ENCODE assay signal across 8 cellular contexts in genomic region chr20:36575066-36575743, GRCh38. TPM values are rescaled to one million over a fixed set of nuclear protein-coding genes. Genes with fewer than 3 reads are reported as not detected.
DNase-seq lines count a peak whose midpoint lies in the region; ATAC-seq and TF ChIP-seq lines count a peak whose summit lies in the region.

No MANE protein-coding gene starts in this region.

- TF ChIP-seq POLR2A in gastroesophageal sphincter (IDR thresholded peaks at IDR 0.05) = no peak

- peak overlapping the region; percentile 68 for H2AFZ ChIP-seq in osteoblast (ENCODE audit: low read length)

- peak; percentile 1 for ATAC-seq in gastroesophageal sphincter
- no peak for ATAC-seq in GM21737 (IDR thresholded peaks at IDR 0.05; ENCODE audit: unreplicated experiment)
- ATAC-seq in HG03025 (IDR thresholded peaks at IDR 0.05; ENCODE audit: low FRiP score, unreplicated experiment) = no peak

- peak overlapping the region; percentile 81 for H3K27ac Mint-ChIP-seq in activated CD4-positive, alpha-beta memory T cell treated with anti-CD3 and anti-CD28 coated beads, Interleukin-2, amount 10 ng/mL, durations not matched to agents 7 days and 5 days

- H3K36me3 ChIP-seq in gastroesophageal sphincter (peaks cover 0 to 18% of the 10 kb centered on the region in 2 donors), osteoblast (ENCODE audit: insufficient read depth, low read length) (peaks cover 6% of the 10 kb centered on the region)

- peaks cover 38% of the 10 kb centered on the region for H3K4me1 Mint-ChIP-seq in activated CD4-positive, alpha-beta memory T cell treated with anti-CD3 and anti-CD28 coated beads, Interleukin-2, amount 10 ng/mL, durations not matched to agents 7 days and 5 days

- peak; percentile 53 for DNase-seq in A172 (ENCODE audit: low spot score)
- DNase-seq in GM10266 (ENCODE audit: extremely low spot score) = peak; percentile 53
- DNase-seq in NCI-H2029 (lab: John Stamatoyannopoulos, UW) = peak; percentile 89
- peak; percentile 24 for DNase-seq in activated CD4-positive, alpha-beta memory T cell treated with anti-CD3 and anti-CD28 coated beads, Interleukin-2, amount 10 ng/mL, durations not matched to agents 7 days and 5 days
- peak; percentile 97 for DNase-seq in osteoblast (ENCODE audit: insufficient read length, low spot score, missing footprints)

- no peaks in the 10 kb centered on the region for H3K27me3 ChIP-seq in gastroesophageal sphincter
- H3K27me3 ChIP-seq in osteoblast (ENCODE audit: insufficient read depth, low read length) = no peaks in the 10 kb centered on the region

- no peak for TF ChIP-seq EP300 in gastroesophageal sphincter (IDR thresholded peaks at IDR 0.05)

- CTCF ChIA-PET in activated CD4-positive, alpha-beta memory T cell treated with anti-CD3 and anti-CD28 coated beads, Interleukin-2, amount 10 ng/mL, durations not matched to agents 7 days and 5 days (lab: Charles Lee) = interaction anchor here (0.7 to 3.7 kb wide), 8 partner anchors 14 to 180 kb away, joined by 3 to 18 read pairs (median 8); partner anchors contain the start of gene RAB5IF

- no peaks in the 10 kb centered on the region for H3K27me3 Mint-ChIP-seq in activated CD4-positive, alpha-beta memory T cell treated with anti-CD3 and anti-CD28 coated beads, Interleukin-2, amount 10 ng/mL, durations not matched to agents 7 days and 5 days

- peak overlapping the region; percentile 92 for H3K4me3 Mint-ChIP-seq in activated CD4-positive, alpha-beta memory T cell treated with anti-CD3 and anti-CD28 coated beads, Interleukin-2, amount 10 ng/mL, durations not matched to agents 7 days and 5 days

- TF ChIP-seq CTCF in GM10266 (IDR thresholded peaks at IDR 0.05; ENCODE audit: control insufficient read depth, insufficient read depth, low read depth, missing control alignments) (no peak), gastroesophageal sphincter (IDR thresholded peaks at IDR 0.05) (no peak), osteoblast (IDR thresholded peaks at IDR 0.05; ENCODE audit: extremely low read depth, low read depth, low read length) (no peak)

- POLR2A ChIA-PET in activated CD4-positive, alpha-beta memory T cell treated with anti-CD3 and anti-CD28 coated beads, Interleukin-2, amount 10 ng/mL, durations not matched to agents 7 days and 5 days (lab: Charles Lee) = interaction anchor here (0.8 to 9.1 kb wide), 15 partner anchors 10 to 622 kb away, joined by 3 to 113 read pairs (median 5); partner anchors contain the start of genes DSN1, RAB5IF, SCAND1 and SLA2

- peak overlapping the region in 1 of 2 donors; percentile 93 for H3K4me3 ChIP-seq in gastroesophageal sphincter
- H3K4me3 ChIP-seq in osteoblast (ENCODE audit: insufficient read depth, low read length) = peak overlapping the region; percentile 82

- H3K27ac ChIP-seq in gastroesophageal sphincter (peak overlapping the region in 3 of 4 donors; percentile 87 to 96 (median 94)), osteoblast (ENCODE audit: low read depth, low read length) (peak overlapping the region; percentile 34)

- H3K4me1 ChIP-seq in gastroesophageal sphincter (peaks cover 0 to 47% (median 15%) of the 10 kb centered on the region in 3 donors), osteoblast (ENCODE audit: insufficient read depth, low read length) (peaks cover 21% of the 10 kb centered on the region)

- peaks cover 28% of the 10 kb centered on the region for H4K20me1 ChIP-seq in osteoblast (ENCODE audit: insufficient read depth, low read length)

- peaks cover 36% of the 10 kb centered on the region for H3K36me3 Mint-ChIP-seq in activated CD4-positive, alpha-beta memory T cell treated with anti-CD3 and anti-CD28 coated beads, Interleukin-2, amount 10 ng/mL, durations not matched to agents 7 days and 5 days (ENCODE audit: low read depth)

- WGBS in gastroesophageal sphincter (ENCODE audit: low coverage in 1 of 2), 2 donors = 5% methylated on average over 9 of the region's 20 CpGs; no CpG with 5 or more reads in 1 of the 2 donors

- H3K9me3 Mint-ChIP-seq in activated CD4-positive, alpha-beta memory T cell treated with anti-CD3 and anti-CD28 coated beads, Interleukin-2, amount 10 ng/mL, durations not matched to agents 7 days and 5 days = no peaks in the 10 kb centered on the region

- H3K79me2 ChIP-seq in osteoblast (ENCODE audit: insufficient read depth, low read length) = peaks cover 13% of the 10 kb centered on the region

- peak overlapping the region; percentile 86 for H3K4me2 ChIP-seq in osteoblast (ENCODE audit: insufficient read depth, low read length)

- no peaks in the 10 kb centered on the region for H3K9me3 ChIP-seq in gastroesophageal sphincter
- H3K9me3 ChIP-seq in osteoblast (ENCODE audit: low read depth, low read length) = no peaks in the 10 kb centered on the region

RNA-seq across cellular contexts. Expression of gene TGIF2, which starts 1.8 kb away (rescaled TPM):
- total RNA-seq in A172 (2014; rRNA removed; shearing (Covaris generic)) = 23.7 and 32.6 TPM in 2 replicates
- total RNA-seq in activated CD4-positive, alpha-beta memory T cell treated with anti-CD3 and anti-CD28 coated beads, Interleukin-2, amount 10 ng/mL, durations not matched to agents 7 days and 5 days = 10 to 100 TPM; 28.0 to 33.5 TPM
- 10 to 100 TPM in 2 of 4 donors, 1 to 10 TPM in 2; 7.2 to 14.0 (median 9.4) TPM for total RNA-seq in gastroesophageal sphincter
- 9.7 and 10.9 TPM in 2 replicates for total RNA-seq in osteoblast

RNA-seq across cellular contexts. Expression of gene RAB5IF, which starts 30.4 kb away (rescaled TPM):
- total RNA-seq in A172 (2014; rRNA removed; shearing (Covaris generic)) = 338 and 339 TPM in 2 replicates
- 10 to 100 TPM; 92.8 to 94.1 TPM for total RNA-seq in activated CD4-positive, alpha-beta memory T cell treated with anti-CD3 and anti-CD28 coated beads, Interleukin-2, amount 10 ng/mL, durations not matched to agents 7 days and 5 days
- 100 to 1,000 TPM in 1 of 4 donors, 10 to 100 TPM in 3; 66.3 to 100 (median 78.9) TPM for total RNA-seq in gastroesophageal sphincter
- total RNA-seq in osteoblast = 54.2 and 59.7 TPM in 2 replicates

RNA-seq across cellular contexts. Expression of gene MYL9, which starts 33.9 kb away (rescaled TPM):
- total RNA-seq in A172 (2014; rRNA removed; shearing (Covaris generic)) = 9.4 and 9.8 TPM in 2 replicates
- total RNA-seq in activated CD4-positive, alpha-beta memory T cell treated with anti-CD3 and anti-CD28 coated beads, Interleukin-2, amount 10 ng/mL, durations not matched to agents 7 days and 5 days = 1 to 10 TPM; 1.1 to 1.7 TPM
- total RNA-seq in gastroesophageal sphincter = 1,000 to 10,000 TPM; 1,087 to 2,842 (median 1,707) TPM
- total RNA-seq in osteoblast = 135 and 141 TPM in 2 replicates

Comparison
In these comparisons a context has a peak if more than half of its experiments do, and no peak if none do; other contexts are left out.
1. DNase-seq: peak in every context shown above with its lines; median percentile 97 in osteoblast; 89 in NCI-H2029; 53 in A172; 53 in GM10266; 24 in activated CD4-positive, alpha-beta memory T cell treated with anti-CD3 and anti-CD28 coated beads, Interleukin-2, amount 10 ng/mL, durations not matched to agents 7 days and 5 days.
2. RNA of gene MYL9, which starts 33.9 kb away (total RNA-seq): 1,087 to 2,842 TPM in gastroesophageal sphincter and 135 to 141 TPM in osteoblast; 9.4 to 9.8 TPM in A172 and 1.1 to 1.7 TPM in activated CD4-positive, alpha-beta memory T cell treated with anti-CD3 and anti-CD28 coated beads, Interleukin-2, amount 10 ng/mL, durations not matched to agents 7 days and 5 days; every median in the first group is over 10 times any median in the second.